8 cellular contexts compared by ENCODE assay signal in the genomic region with DNA sequence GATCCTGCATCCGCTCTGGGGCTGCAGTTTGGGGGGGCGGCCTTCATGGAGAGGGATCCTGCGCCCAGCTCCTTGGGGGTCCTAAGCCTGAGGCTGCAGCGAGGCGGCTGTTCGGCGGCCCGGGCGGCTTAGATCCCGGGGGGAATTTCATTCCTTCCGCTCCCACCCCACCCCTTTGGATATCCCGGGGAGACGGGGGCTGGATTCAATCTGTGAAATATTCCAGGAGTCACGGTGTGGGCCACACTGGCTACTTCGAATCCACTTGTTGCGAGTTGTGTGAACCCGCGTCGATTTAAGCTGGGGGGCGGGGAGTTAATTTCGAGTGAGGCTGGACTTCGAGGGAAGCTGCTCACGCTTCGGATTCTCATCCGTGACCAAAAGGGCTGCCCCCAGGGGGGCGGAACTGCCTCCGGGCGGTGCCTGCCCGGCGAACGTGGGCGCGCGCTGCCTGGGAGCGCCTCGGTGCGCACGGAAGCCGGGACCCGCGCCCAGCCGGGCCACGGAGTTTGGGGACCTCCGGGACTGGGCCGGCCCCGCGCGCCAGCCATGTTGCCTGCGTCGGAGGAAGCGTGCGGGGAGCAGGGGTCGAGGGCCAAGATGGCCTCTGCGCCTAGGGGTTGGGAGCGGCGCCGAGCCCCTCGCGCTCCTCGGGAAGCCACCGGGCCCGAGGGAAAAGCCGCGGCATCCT. TPM values are rescaled to one million over a fixed set of nuclear protein-coding genes. Genes with fewer than 3 reads are reported as not detected.
DNase-seq lines count a peak whose midpoint lies in the region; ATAC-seq and TF ChIP-seq lines count a peak whose summit lies in the region.

No MANE protein-coding gene starts in this region.

- no peaks in the 10 kb centered on the region for H3K27me3 ChIP-seq in A673 (replicated peaks; ENCODE audit: insufficient read depth, low read depth, low read length, poor library complexity)

- in situ Hi-C loops in T47D (cut with HindIII; ENCODE audit: low pct_unique_long_range_greater_than_20kb, low sequenced_read_pairs) = no loop called here

- no TSS peak for BruUV-seq in A673 (replicated peaks; lab: Mats Ljungman, UMichigan)

- no peaks in the 10 kb centered on the region for H3K4me1 ChIP-seq in A673 (ENCODE audit: insufficient read depth, low read length, poor library complexity, severe bottlenecking)

- no peaks in the 10 kb centered on the region for H3K9me3 ChIP-seq in A673 (ENCODE audit: low read depth, low read length, poor library complexity, severe bottlenecking)

- peak; percentile 59 for DNase-seq in A673 (ENCODE audit: low spot score)
- DNase-seq in GM12864 (ENCODE audit: low read depth) = no peak
- DNase-seq in NCI-H69 (lab: John Stamatoyannopoulos, UW) = peak; percentile 79
- DNase-seq in T47D (ENCODE audit: low read depth in 1 of 2, low spot score in 1 of 2) = peak; percentile 67 to 70
- DNase-seq in kidney glomerular epithelial cell (lab: John Stamatoyannopoulos, UW) = peak; percentile 27
- peak; percentile 1 to 5 for DNase-seq in stimulated activated CD8-positive, alpha-beta memory T cell treated with anti-CD3 and anti-CD28 coated beads, Interleukin-2, amount 100 ng/mL, for 48 hours (ENCODE audit: low read depth in 2 of 2)
- DNase-seq in hippocampal formation (lab: John Stamatoyannopoulos, UW) = no peak

- no peak for ATAC-seq in GM21717 (IDR thresholded peaks at IDR 0.05; ENCODE audit: unreplicated experiment)

- CTCF ChIA-PET in A673 (lab: Charles Lee) = no interaction called here

- intact Hi-C loops in A673 (cut with micrococcal nuclease; ENCODE audit: unreplicated experiment) = no loop called here

- TF ChIP-seq CTCF in A673 (conservative IDR thresholded peaks at IDR 0.05; ENCODE audit: low read depth, low read length) (no peak), GM12864 (IDR thresholded peaks at IDR 0.05; ENCODE audit: low read depth, low read length, missing control alignments) (no peak)

- POLR2A ChIA-PET in A673 (lab: Charles Lee; ENCODE audit: low non-redundant PET) = no interaction called here

- H3K4me3 ChIP-seq in A673 (ENCODE audit: low read depth, low read length, poor library complexity, severe bottlenecking) = peak overlapping the region; percentile 89
- H3K4me3 ChIP-seq in GM12864 (ENCODE audit: low read depth, low read length) = peak overlapping the region; percentile 66

- no peaks in the 10 kb centered on the region for H3K36me3 ChIP-seq in A673 (ENCODE audit: insufficient read depth, low read length, poor library complexity, severe bottlenecking)

- H3K27ac ChIP-seq in A673 (ENCODE audit: low read depth, low read length, poor library complexity, severe bottlenecking) = no peak overlapping the region

RNA-seq across cellular contexts. Expression of gene OCLN, which starts 0.8 kb away (rescaled TPM):
- 13.3 and 14.1 TPM in 2 replicates for total RNA-seq in A673 (2021)

Comparison
In these comparisons a context has a peak if more than half of its experiments do, and no peak if none do; other contexts are left out.
1. DNase-seq: peak in A673 (single experiment), NCI-H69 (single experiment), T47D (2 of 2), kidney glomerular epithelial cell (single experiment) and stimulated activated CD8-positive, alpha-beta memory T cell treated with anti-CD3 and anti-CD28 coated beads, Interleukin-2, amount 100 ng/mL, for 48 hours (2 of 2); none in GM12864 (single experiment) and hippocampal formation (0 of 2).